ENCODE assay signal across 1 cellular context in the genomic region with DNA sequence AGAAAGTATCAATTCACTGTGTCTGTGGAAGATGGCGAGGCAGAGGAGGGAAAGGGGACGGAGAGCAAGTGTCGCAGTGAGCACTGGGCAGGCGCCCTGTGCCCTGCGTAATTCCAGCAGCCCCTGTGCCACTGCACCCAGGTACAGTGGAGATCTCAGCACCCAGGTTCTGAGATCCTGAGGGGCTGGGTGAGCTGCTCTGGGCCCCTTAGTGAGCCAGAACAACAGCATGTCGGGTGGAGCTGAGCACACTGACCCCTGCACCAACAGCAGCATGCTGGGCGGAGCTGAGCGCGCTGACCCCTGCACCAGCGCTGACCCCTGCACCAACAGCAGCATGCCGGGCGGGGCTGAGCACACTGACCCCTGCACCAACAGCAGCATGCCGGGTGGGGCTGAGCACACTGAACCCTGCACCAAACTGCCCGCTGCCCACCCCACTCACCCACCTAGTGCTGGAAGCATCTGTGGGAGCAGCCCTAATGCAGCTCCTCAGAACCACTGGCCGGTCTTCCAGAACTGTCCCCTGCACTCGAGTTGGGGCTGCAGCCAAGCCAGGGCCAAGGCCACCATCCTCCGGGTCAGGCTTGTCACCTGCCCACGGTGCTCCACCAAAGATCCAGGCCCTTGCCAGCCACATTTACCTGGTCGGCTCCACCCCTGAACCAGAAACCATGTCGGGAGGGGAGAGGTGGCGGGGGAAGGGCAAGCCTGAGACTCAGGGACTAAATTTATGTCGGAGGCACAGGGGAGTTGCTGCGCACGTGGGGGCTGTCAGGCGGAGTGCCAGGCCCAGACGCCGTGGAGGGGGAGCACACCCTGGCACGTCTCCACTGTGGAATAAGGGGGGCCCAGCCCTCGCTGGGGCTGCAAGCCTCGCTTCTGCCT.
TF ChIP-seq lines count a peak whose summit lies in the region.

No MANE protein-coding gene starts in this region.

TF ChIP-seq in HepG2, 621 proteins besides CTCF, POLR2A, EP300 and RAD21 (continued from another document and continues in another):
- peak; percentile 89 for TF ChIP-seq ZNF687 (CRISPR knock-in tag; IDR thresholded peaks at IDR 0.05)
- TF ChIP-seq HDAC1 (CRISPR knock-in tag; IDR thresholded peaks at IDR 0.05) = peak; percentile 17; the same call in 1 of the 2 replicates
- peak; percentile 86 for TF ChIP-seq NR2F6 (IDR thresholded peaks at IDR 0.05)
- TF ChIP-seq NR2F6 (CRISPR knock-in tag; IDR thresholded peaks at IDR 0.05) = peak; percentile 87
- TF ChIP-seq REL (CRISPR knock-in tag; conservative IDR thresholded peaks at IDR 0.05) = 0 out of 2 replicates have a peak, but pooled peaks have one; percentile 25
- no peak for TF ChIP-seq ARID2 (CRISPR knock-in tag; IDR thresholded peaks at IDR 0.05; ENCODE audit: borderline replicate concordance)
- no peak for TF ChIP-seq ELK4 (CRISPR knock-in tag; IDR thresholded peaks at IDR 0.05; ENCODE audit: borderline replicate concordance)
- TF ChIP-seq ZFP91 (CRISPR knock-in tag; IDR thresholded peaks at IDR 0.05; ENCODE audit: borderline replicate concordance) = peak; percentile 87; the same call in 1 of the 2 replicates
- peak; percentile 89; the same call in 1 of the 2 replicates for TF ChIP-seq ZNF788 (CRISPR knock-in tag; IDR thresholded peaks at IDR 0.05; ENCODE audit: borderline replicate concordance)
- peak; percentile 74 for TF ChIP-seq ZNF501 (CRISPR knock-in tag; IDR thresholded peaks at IDR 0.05)
- no peak for TF ChIP-seq KDM5A (IDR thresholded peaks at IDR 0.05; ENCODE audit: borderline replicate concordance, low read length)
- TF ChIP-seq KAT7 (CRISPR knock-in tag; IDR thresholded peaks at IDR 0.05; ENCODE audit: borderline replicate concordance) = no peak
- TF ChIP-seq TARDBP (CRISPR knock-in tag; IDR thresholded peaks at IDR 0.05) = peak; percentile 68
- TF ChIP-seq AGO2 (optimal IDR thresholded peaks at IDR 0.05; ENCODE audit: low read depth, low read length) = no peak
- peak; percentile 99 for TF ChIP-seq ZNF292 (CRISPR knock-in tag; IDR thresholded peaks at IDR 0.05; ENCODE audit: borderline replicate concordance, low read depth)
- no peak for TF ChIP-seq HMGXB3 (CRISPR knock-in tag; IDR thresholded peaks at IDR 0.05; ENCODE audit: borderline replicate concordance)
- 0 out of 2 replicates have a peak, but pooled peaks have one; percentile 32 for TF ChIP-seq TFDP2 (CRISPR knock-in tag; IDR thresholded peaks at IDR 0.05)
- peak; percentile 95 for TF ChIP-seq MAX (IDR thresholded peaks at IDR 0.05)
- peak; percentile 83 for TF ChIP-seq HNRNPL (IDR thresholded peaks at IDR 0.05; ENCODE audit: low read depth, low read length)
- 0 out of 2 replicates have a peak, but pooled peaks have one; percentile 32 for TF ChIP-seq SMYD3 (CRISPR knock-in tag; IDR thresholded peaks at IDR 0.05)
- TF ChIP-seq WIZ (CRISPR knock-in tag; IDR thresholded peaks at IDR 0.05) = peak; percentile 6; the same call in 1 of the 2 replicates
- no peak for TF ChIP-seq DNMT3B (CRISPR knock-in tag; conservative IDR thresholded peaks at IDR 0.05)
- TF ChIP-seq HES4 (CRISPR knock-in tag; IDR thresholded peaks at IDR 0.05; ENCODE audit: borderline replicate concordance) = no peak
- TF ChIP-seq, protein P1, sequence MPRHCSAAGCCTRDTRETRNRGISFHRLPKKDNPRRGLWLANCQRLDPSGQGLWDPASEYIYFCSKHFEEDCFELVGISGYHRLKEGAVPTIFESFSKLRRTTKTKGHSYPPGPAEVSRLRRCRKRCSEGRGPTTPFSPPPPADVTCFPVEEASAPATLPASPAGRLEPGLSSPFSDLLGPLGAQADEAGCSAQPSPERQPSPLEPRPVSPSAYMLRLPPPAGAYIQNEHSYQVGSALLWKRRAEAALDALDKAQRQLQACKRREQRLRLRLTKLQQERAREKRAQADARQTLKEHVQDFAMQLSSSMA (CRISPR knock-in tag; IDR thresholded peaks at IDR 0.05) = peak; percentile 88; the same call in 1 of the 2 replicates
- TF ChIP-seq, protein P2, sequence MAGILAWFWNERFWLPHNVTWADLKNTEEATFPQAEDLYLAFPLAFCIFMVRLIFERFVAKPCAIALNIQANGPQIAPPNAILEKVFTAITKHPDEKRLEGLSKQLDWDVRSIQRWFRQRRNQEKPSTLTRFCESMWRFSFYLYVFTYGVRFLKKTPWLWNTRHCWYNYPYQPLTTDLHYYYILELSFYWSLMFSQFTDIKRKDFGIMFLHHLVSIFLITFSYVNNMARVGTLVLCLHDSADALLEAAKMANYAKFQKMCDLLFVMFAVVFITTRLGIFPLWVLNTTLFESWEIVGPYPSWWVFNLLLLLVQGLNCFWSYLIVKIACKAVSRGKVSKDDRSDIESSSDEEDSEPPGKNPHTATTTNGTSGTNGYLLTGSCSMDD (CRISPR knock-in tag; IDR thresholded peaks at IDR 0.05) = no peak
- TF ChIP-seq, protein P3, sequence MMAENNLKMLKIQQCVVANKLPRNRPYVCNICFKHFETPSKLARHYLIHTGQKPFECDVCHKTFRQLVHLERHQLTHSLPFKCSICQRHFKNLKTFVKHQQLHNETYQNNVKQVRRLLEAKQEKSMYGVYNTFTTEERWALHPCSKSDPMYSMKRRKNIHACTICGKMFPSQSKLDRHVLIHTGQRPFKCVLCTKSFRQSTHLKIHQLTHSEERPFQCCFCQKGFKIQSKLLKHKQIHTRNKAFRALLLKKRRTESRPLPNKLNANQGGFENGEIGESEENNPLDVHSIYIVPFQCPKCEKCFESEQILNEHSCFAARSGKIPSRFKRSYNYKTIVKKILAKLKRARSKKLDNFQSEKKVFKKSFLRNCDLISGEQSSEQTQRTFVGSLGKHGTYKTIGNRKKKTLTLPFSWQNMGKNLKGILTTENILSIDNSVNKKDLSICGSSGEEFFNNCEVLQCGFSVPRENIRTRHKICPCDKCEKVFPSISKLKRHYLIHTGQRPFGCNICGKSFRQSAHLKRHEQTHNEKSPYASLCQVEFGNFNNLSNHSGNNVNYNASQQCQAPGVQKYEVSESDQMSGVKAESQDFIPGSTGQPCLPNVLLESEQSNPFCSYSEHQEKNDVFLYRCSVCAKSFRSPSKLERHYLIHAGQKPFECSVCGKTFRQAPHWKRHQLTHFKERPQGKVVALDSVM (CRISPR knock-in tag; IDR thresholded peaks at IDR 0.05) = no peak
- TF ChIP-seq ZNF530 (CRISPR knock-in tag; IDR thresholded peaks at IDR 0.05; ENCODE audit: low read depth) = no peak
- TF ChIP-seq SMC3 (IDR thresholded peaks at IDR 0.05; ENCODE audit: low read length) = no peak
- no peak for TF ChIP-seq MATR3 (CRISPR knock-in tag; IDR thresholded peaks at IDR 0.05)
- TF ChIP-seq ARID3A (IDR thresholded peaks at IDR 0.05; ENCODE audit: low read depth, low read length) = no peak
